ENCODE assay signal across 20 cellular contexts in the genomic region with DNA sequence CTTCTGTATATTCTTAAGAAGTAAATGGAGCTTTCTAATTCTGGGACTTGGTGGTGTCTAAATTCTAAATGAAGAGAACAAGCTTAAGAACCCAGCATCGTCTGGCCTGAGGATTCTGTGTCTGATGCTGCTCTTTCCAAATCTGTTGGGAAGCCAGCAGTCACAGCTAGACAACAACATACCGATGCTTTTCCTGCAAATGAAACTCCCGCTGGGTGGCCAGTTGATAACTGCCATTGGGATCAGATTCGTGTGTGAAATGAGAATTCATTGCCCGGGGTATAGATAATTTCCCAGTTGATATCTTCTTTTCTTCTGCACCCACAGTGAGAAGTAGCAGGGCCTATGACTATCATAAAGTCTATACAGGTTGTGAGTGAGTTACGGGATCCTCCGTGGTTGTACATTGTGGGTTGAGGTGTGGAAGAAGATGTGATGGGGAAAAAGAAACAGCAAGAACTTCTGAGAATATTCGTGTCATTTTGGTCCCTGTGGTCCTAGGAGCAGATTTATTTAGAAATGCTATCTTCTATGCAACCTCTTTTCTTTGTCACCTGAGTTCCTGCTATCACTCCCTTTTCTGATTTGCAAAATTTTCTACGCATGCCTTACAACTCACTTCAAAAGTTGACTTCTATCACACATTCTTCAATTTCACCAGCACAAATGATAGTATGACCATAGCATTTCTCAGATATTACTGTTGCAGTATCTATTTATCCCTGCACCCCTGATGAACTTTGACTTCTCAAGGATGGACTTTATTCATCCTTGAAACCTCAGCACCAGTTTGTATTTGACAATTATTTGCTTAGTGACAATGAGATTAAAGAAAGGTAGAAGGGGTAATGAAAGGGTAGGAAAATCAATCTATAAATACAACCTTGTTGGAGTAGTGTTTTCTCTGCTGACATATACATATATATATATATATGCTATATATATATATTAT. TPM values are rescaled to one million over a fixed set of nuclear protein-coding genes. Genes with fewer than 3 reads are reported as not detected.
"Had no signal": no experiment of that assay in that cellular context is flagged by ENCODE, and none has a peak within 500 bp of the region (broad histone marks: within the 10 kb centered on the region; RNA-seq: fewer than 3 reads in every experiment).

No MANE protein-coding gene starts in this region.

- H3K36me3 ChIP-seq: cardiac muscle cell, gastrocnemius medialis, lower lobe of right lung, spleen had no signal

- H3K27me3 Mint-ChIP-seq: activated naive CD4-positive, alpha-beta T cell treated with anti-CD3 and anti-CD28 coated beads, Interleukin-2, amount 50 U/mL, for 24 hours had no signal

- DNase-seq: activated CD4-positive, CD25-positive, alpha-beta regulatory T cell; amniotic stem cell; effector CD8-positive, alpha-beta T cell; gastrocnemius medialis; head of caudate nucleus; lower lobe of right lung; nucleus accumbens; SIG-M5; spleen; T-helper 9 cell; testis had no signal

- H3K27ac ChIP-seq: cardiac muscle cell, gastrocnemius medialis, lower lobe of right lung, spleen, testis had no signal

- H3K9me3 ChIP-seq: gastrocnemius medialis, lower lobe of right lung, spleen, testis had no signal

- H3K4me3 ChIP-seq: cardiac muscle cell, gastrocnemius medialis, lower lobe of right lung, spleen, testis had no signal

- H3K4me1 Mint-ChIP-seq: activated naive CD4-positive, alpha-beta T cell treated with anti-CD3 and anti-CD28 coated beads, Interleukin-2, amount 50 U/mL, for 24 hours had no signal

- H3K9me3 Mint-ChIP-seq: activated naive CD4-positive, alpha-beta T cell treated with anti-CD3 and anti-CD28 coated beads, Interleukin-2, amount 50 U/mL, for 24 hours; activated T-helper 2 cell treated with anti-CD3 and anti-CD28 coated beads, Interferon-gamma antibody, Interleukin-2, Interleukin-4, amounts not matched to agents 10 μg/mL and 5 μg/mL and 100 μg/mL, durations not matched to agents 14 hours and 24 hours and 36 hours; dendritic cell treated with granulocyte-macrophage colony-stimulating factor and Interleukin-4, amounts not matched to agents 40 ng/mL and 50 ng/mL, for 4 days; nephron; type B pancreatic cell had no signal

- H3K27ac Mint-ChIP-seq: activated naive CD4-positive, alpha-beta T cell treated with anti-CD3 and anti-CD28 coated beads, Interleukin-2, amount 50 U/mL, for 24 hours; activated T-helper 2 cell treated with anti-CD3 and anti-CD28 coated beads, Interferon-gamma antibody, Interleukin-2, Interleukin-4, amounts not matched to agents 10 μg/mL and 5 μg/mL and 100 μg/mL, durations not matched to agents 14 hours and 24 hours and 36 hours; dendritic cell treated with granulocyte-macrophage colony-stimulating factor and Interleukin-4, amounts not matched to agents 40 ng/mL and 50 ng/mL, for 4 days; nephron; type B pancreatic cell had no signal

- H3K27me3 ChIP-seq: cardiac muscle cell, gastrocnemius medialis, spleen, testis had no signal

- H3K4me3 Mint-ChIP-seq: activated naive CD4-positive, alpha-beta T cell treated with anti-CD3 and anti-CD28 coated beads, Interleukin-2, amount 50 U/mL, for 24 hours; dendritic cell treated with granulocyte-macrophage colony-stimulating factor and Interleukin-4, amounts not matched to agents 40 ng/mL and 50 ng/mL, for 4 days; nephron; type B pancreatic cell had no signal

- ATAC-seq: esophagus mucosa, gastrocnemius medialis, lower lobe of right lung had no signal

- H3K36me3 Mint-ChIP-seq: activated naive CD4-positive, alpha-beta T cell treated with anti-CD3 and anti-CD28 coated beads, Interleukin-2, amount 50 U/mL, for 24 hours; type B pancreatic cell had no signal

RNA-seq across cellular contexts. Expression of gene NOX3, which starts 10.4 kb away (rescaled TPM):
- total RNA-seq: activated T-helper 2 cell treated with anti-CD3 and anti-CD28 coated beads, Interferon-gamma antibody, Interleukin-2, Interleukin-4, amounts not matched to agents 10 μg/mL and 5 μg/mL and 100 μg/mL, durations not matched to agents 14 hours and 24 hours and 36 hours; cardiac muscle cell; chondrocyte; esophagus mucosa; gastrocnemius medialis; lower lobe of right lung; renal cortical epithelial cell; spleen; testis had no signal
